ENCODE assay signal across 8 cellular contexts in the genomic region with DNA sequence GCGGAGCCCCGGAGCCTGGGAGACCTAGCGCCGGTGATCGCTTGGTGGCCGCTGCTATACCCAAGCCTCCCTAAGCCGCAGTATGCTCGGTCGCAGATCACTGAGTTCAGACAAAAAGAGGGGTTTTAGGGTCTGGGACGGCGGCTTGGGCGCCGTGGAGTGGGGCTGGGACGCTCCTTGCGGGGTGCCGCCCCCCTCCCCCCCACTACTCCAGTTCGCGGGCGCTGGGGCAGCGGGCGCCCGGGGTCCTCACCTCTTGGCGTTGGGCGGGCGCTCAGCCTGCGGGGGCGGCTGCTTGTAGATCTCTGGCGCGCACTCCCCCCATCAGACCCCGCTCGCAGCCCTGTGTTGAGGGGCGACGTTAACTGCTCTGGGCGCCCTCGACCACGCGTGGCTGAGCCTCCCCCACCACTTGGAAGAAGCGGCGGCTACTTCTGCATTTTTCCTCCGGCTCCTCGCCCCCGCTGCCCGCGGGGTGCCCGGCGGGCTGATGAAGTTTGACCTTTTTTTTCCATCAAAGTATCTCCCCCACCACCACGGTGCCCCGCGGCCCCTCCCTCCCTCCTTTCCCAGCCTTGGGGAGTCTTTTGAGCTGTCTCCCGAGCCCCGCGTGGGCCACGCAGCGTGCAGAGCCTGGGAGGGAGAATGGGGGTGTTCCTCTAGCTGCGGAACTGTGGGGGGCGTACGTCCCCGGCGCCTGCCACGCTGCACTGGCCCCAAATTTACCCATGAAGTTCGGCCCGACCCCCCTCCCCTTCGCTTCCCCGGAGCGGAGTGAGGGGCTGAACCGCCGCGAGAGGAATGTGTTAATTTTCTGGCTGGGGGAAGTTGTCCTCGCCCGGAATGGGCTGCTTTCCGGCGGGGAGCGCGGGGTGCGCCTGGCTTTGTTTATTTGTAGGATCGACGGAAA. TPM values are rescaled to one million over a fixed set of nuclear protein-coding genes. Genes with fewer than 3 reads are reported as not detected.
DNase-seq lines count a peak whose midpoint lies in the region; ATAC-seq, FAIRE-seq and TF ChIP-seq lines count a peak whose summit lies in the region.

No MANE protein-coding gene starts in this region.

- peak overlapping the region; percentile 77 for H3K4me2 ChIP-seq in keratinocyte (ENCODE audit: control insufficient read depth, extremely low read depth, insufficient read depth, low read depth, low read length)

- H3K4me1 ChIP-seq in keratinocyte (ENCODE audit: control insufficient read depth, extremely low read depth, insufficient read depth, low read length), result peaks cover 20% of the 10 kb centered on the region

- H3K79me2 ChIP-seq in keratinocyte (ENCODE audit: control insufficient read depth, insufficient read depth, low read length), result no peaks in the 10 kb centered on the region

- TF ChIP-seq CTCF in astrocyte of the spinal cord (IDR thresholded peaks at IDR 0.05; ENCODE audit: low read depth, low read length) (no peak), keratinocyte (optimal IDR thresholded peaks at IDR 0.05 in 1 of 3, IDR thresholded peaks at IDR 0.05 in 1 of 3, conservative IDR thresholded peaks at IDR 0.05 in 1 of 3; ENCODE audit: extremely low read depth in 1 of 3, insufficient read depth in 2 of 3, low read length in 3 of 3) (no peak)

- no peak overlapping the region for H3K27ac ChIP-seq in keratinocyte (ENCODE audit: control insufficient read depth, insufficient read depth, low read length)

- H3K27me3 ChIP-seq in MG63, result no peaks in the 10 kb centered on the region
- peaks cover 42% of the 10 kb centered on the region for H3K27me3 ChIP-seq in keratinocyte (ENCODE audit: control insufficient read depth, extremely low read depth, insufficient read depth, low read length)

- no peak overlapping the region for H3K9ac ChIP-seq in keratinocyte (ENCODE audit: control insufficient read depth, extremely low read depth, insufficient read depth, low read length)

- H2AFZ ChIP-seq in keratinocyte (ENCODE audit: control insufficient read depth, low read length), result no peak overlapping the region

- no peaks in the 10 kb centered on the region for H3K9me1 ChIP-seq in keratinocyte (ENCODE audit: control insufficient read depth, extremely low read depth, insufficient read depth, low read length)

- no peaks in the 10 kb centered on the region for H4K20me1 ChIP-seq in keratinocyte (ENCODE audit: control insufficient read depth, extremely low read depth, insufficient read depth, low read length)

- peaks cover 39% of the 10 kb centered on the region for H3K36me3 ChIP-seq in MG63
- H3K36me3 ChIP-seq in keratinocyte (ENCODE audit: control insufficient read depth in 2 of 2, extremely low read depth in 1 of 2, insufficient read depth in 2 of 2, low read length in 2 of 2), result no peaks in the 10 kb centered on the region

- ATAC-seq in stimulated activated naive CD8-positive, alpha-beta T cell treated with anti-CD3 and anti-CD28 coated beads, Interleukin-15, Interleukin-2, amounts not matched to agents 100 U/mL and 50 U/mL, for 24 hours, result peak; percentile 2

- H3K9me3 ChIP-seq in MG63 (no peaks in the 10 kb centered on the region), keratinocyte (ENCODE audit: control insufficient read depth, low read depth, low read length) (no peaks in the 10 kb centered on the region)

- dilution Hi-C loops in keratinocyte (cut with MboI; ENCODE audit: extremely low pct_ligation_motif_present, low sequenced_read_pairs), result no loop called here

- FAIRE-seq in keratinocyte (lab: Jason Lieb, UNC), result no peak

- in situ Hi-C loops in astrocyte of the spinal cord (cut with HindIII; ENCODE audit: low sequenced_read_pairs), result loop anchor here (25.0 kb wide), 1 partner anchor 113 kb away; no protein-coding TSS in a partner anchor

- peak overlapping the region; percentile 98 for H3K4me3 ChIP-seq in MG63
- peak overlapping the region; percentile 89 for H3K4me3 ChIP-seq in astrocyte of the spinal cord (ENCODE audit: low read depth, low read length)
- peak overlapping the region; percentile 47 to 67 (median 57) for H3K4me3 ChIP-seq in keratinocyte (ENCODE audit: control insufficient read depth in 2 of 3, extremely low read depth in 1 of 3, insufficient read depth in 2 of 3, low read depth in 1 of 3, low read length in 3 of 3)

- DNase-seq in GDM1 (lab: John Stamatoyannopoulos, UW), result peak; percentile 29
- DNase-seq in MG63, result peak; percentile 64
- DNase-seq in astrocyte of the spinal cord (ENCODE audit: low read depth, low spot score), result peak; percentile 34
- no peak for DNase-seq in keratinocyte (ENCODE audit: low read depth, low spot score)
- no peak for DNase-seq in stimulated activated naive CD8-positive, alpha-beta T cell treated with anti-CD3 and anti-CD28 coated beads, Interleukin-15, Interleukin-2, amounts not matched to agents 100 U/mL and 50 U/mL, for 24 hours
- DNase-seq in SW 1271 (lab: John Stamatoyannopoulos, UW), result no peak
- DNase-seq in mesenteric fat pad (ENCODE audit: low spot score), result no peak
- DNase-seq in NCI-H2196 (lab: John Stamatoyannopoulos, UW; ENCODE audit: unreplicated experiment), result no peak

RNA-seq across cellular contexts. Expression of gene CXXC5, which starts 1.2 kb away (rescaled TPM):
- 133 and 193 TPM in 2 replicates for total RNA-seq in MG63 (2014; rRNA removed; shearing (Covaris generic); ENCODE audit: low replicate concordance)
- polyA plus RNA-seq in keratinocyte, result 0.59 to 1.7 TPM (median 1.0 TPM) in 3 replicates
- polyA plus RNA-seq in keratinocyte (2011; ENCODE audit: low read depth), result 4.9 TPM
- 1.0 and 1.1 TPM in 2 replicates for polyA plus RNA-seq in keratinocyte (2011; cell fraction: cytosol; rRNA removed)
- 1.2 and 2.1 TPM in 2 replicates for polyA plus RNA-seq in keratinocyte (2011; cell fraction: nucleus; rRNA removed)
- 0.65 and 6.6 TPM in 2 replicates for polyA plus RNA-seq in keratinocyte (2012; ENCODE audit: low replicate concordance)
- polyA minus RNA-seq in keratinocyte, result 0.80 to 2.0 TPM (median 1.4 TPM) in 3 replicates
- polyA minus RNA-seq in keratinocyte (2011; cell fraction: cytosol; rRNA and poly(A)+ RNA removed), result 5.4 TPM
- polyA minus RNA-seq in keratinocyte (2011; cell fraction: nucleus; rRNA and poly(A)+ RNA removed), result 2.2 and 3.7 TPM in 2 replicates
- total RNA-seq in mesenteric fat pad, result 33.0 TPM

Comparison
In these comparisons a context has a peak if more than half of its experiments do, and no peak if none do; other contexts are left out.
1. DNase-seq: peak in GDM1 (single experiment), MG63 (single experiment) and astrocyte of the spinal cord (single experiment); none in keratinocyte (single experiment), stimulated activated naive CD8-positive, alpha-beta T cell treated with anti-CD3 and anti-CD28 coated beads, Interleukin-15, Interleukin-2, amounts not matched to agents 100 U/mL and 50 U/mL, for 24 hours (single experiment), SW 1271 (0 of 2), mesenteric fat pad (single experiment) and NCI-H2196 (single experiment).
2. Peak in every context shown above with its lines, with median percentiles within 50 percentile points of each other: H3K4me3 ChIP-seq.